8 cellular contexts compared by ENCODE assay signal in genomic region chr7:34133983-34134782, GRCh38.
DNase-seq lines count a peak whose midpoint lies in the region; ATAC-seq and TF ChIP-seq lines count a peak whose summit lies in the region.

No MANE protein-coding gene starts in this region.

- H3K27ac ChIP-seq in esophagus muscularis mucosa (replicated peaks in 1 of 4) (peak overlapping the region in 2 of 4 donors; percentile 18 to 50), muscle layer of duodenum (ENCODE audit: low read length) (peak overlapping the region; percentile 12)

- H3K4me3 Mint-ChIP-seq in activated naive CD4-positive, alpha-beta T cell treated with anti-CD3 and anti-CD28 coated beads for 36 hours = no peak overlapping the region

- H3K27me3 ChIP-seq in esophagus muscularis mucosa (no peaks in the 10 kb centered on the region), muscle layer of duodenum (ENCODE audit: low read depth, low read length) (no peaks in the 10 kb centered on the region)

- no peaks in the 10 kb centered on the region for H3K36me3 Mint-ChIP-seq in activated naive CD4-positive, alpha-beta T cell treated with anti-CD3 and anti-CD28 coated beads for 36 hours (ENCODE audit: low read depth)

- H3K27ac Mint-ChIP-seq in activated naive CD4-positive, alpha-beta T cell treated with anti-CD3 and anti-CD28 coated beads for 36 hours = no peak overlapping the region

- TF ChIP-seq EP300 in esophagus muscularis mucosa (IDR thresholded peaks at IDR 0.05) = no peak

- H3K36me3 ChIP-seq in esophagus muscularis mucosa (no peaks in the 10 kb centered on the region), muscle layer of duodenum (ENCODE audit: control insufficient read depth in 1 of 2, insufficient read depth in 2 of 2, low read length in 2 of 2) (no peaks in the 10 kb centered on the region)

- TF ChIP-seq POLR2A in esophagus muscularis mucosa (IDR thresholded peaks at IDR 0.05; ENCODE audit: low read depth) = no peak

- 38% methylated on average over 12 of the region's 12 CpGs for WGBS in esophagus muscularis mucosa

- H3K4me1 ChIP-seq in esophagus muscularis mucosa = peaks cover 0 to 50% (median 2%) of the 10 kb centered on the region in 4 donors
- H3K4me1 ChIP-seq in muscle layer of duodenum (ENCODE audit: control insufficient read depth in 1 of 2, insufficient read depth in 2 of 2, low read length in 2 of 2) = no peaks in the 10 kb centered on the region

- H3K4me3 ChIP-seq in esophagus muscularis mucosa = no peak overlapping the region
- no peak overlapping the region for H3K4me3 ChIP-seq in muscle layer of duodenum (ENCODE audit: low read depth in 1 of 2, low read length in 2 of 2)

- intact Hi-C loops in activated naive CD4-positive, alpha-beta T cell treated with anti-CD3 and anti-CD28 coated beads for 36 hours (cut with micrococcal nuclease) = no loop called here
- intact Hi-C loops in esophagus muscularis mucosa (cut with DNase I) = no loop called here

- ATAC-seq in GM21390 (IDR thresholded peaks at IDR 0.05; ENCODE audit: unreplicated experiment) = no peak
- ATAC-seq in HG03159 (IDR thresholded peaks at IDR 0.05; ENCODE audit: unreplicated experiment) = no peak

- CTCF ChIA-PET in activated naive CD4-positive, alpha-beta T cell treated with anti-CD3 and anti-CD28 coated beads for 36 hours (lab: Charles Lee) = no interaction called here

- no peaks in the 10 kb centered on the region for H3K27me3 Mint-ChIP-seq in activated naive CD4-positive, alpha-beta T cell treated with anti-CD3 and anti-CD28 coated beads for 36 hours (ENCODE audit: low read depth)

- peak; percentile 25 to 70 (median 46) for TF ChIP-seq CTCF in esophagus muscularis mucosa (IDR thresholded peaks at IDR 0.05)

- H3K9me3 Mint-ChIP-seq in activated naive CD4-positive, alpha-beta T cell treated with anti-CD3 and anti-CD28 coated beads for 36 hours = no peaks in the 10 kb centered on the region

- peak; percentile 39 for DNase-seq in activated naive CD4-positive, alpha-beta T cell treated with anti-CD3 and anti-CD28 coated beads for 36 hours
- no peak for DNase-seq in activated naive CD4-positive, alpha-beta T cell treated with Interleukin-2 at 50 U/mL for 16 hours
- DNase-seq in LoVo (ENCODE audit: low spot score) (peak; percentile 64), SK-N-DZ (ENCODE audit: low spot score) (peak; percentile 49), esophagus muscularis mucosa (ENCODE audit: extremely low spot score) (no peak)

- H3K9me3 ChIP-seq in esophagus muscularis mucosa (no peaks in the 10 kb centered on the region), muscle layer of duodenum (ENCODE audit: control insufficient read depth in 1 of 2, low read length in 2 of 2) (no peaks in the 10 kb centered on the region)

- H3K4me1 Mint-ChIP-seq in activated naive CD4-positive, alpha-beta T cell treated with anti-CD3 and anti-CD28 coated beads for 36 hours (ENCODE audit: low read depth) = no peaks in the 10 kb centered on the region

Comparison
In these comparisons a context has a peak if more than half of its experiments do, and no peak if none do; other contexts are left out.
1. DNase-seq: peak in activated naive CD4-positive, alpha-beta T cell treated with anti-CD3 and anti-CD28 coated beads for 36 hours (single experiment), LoVo (single experiment) and SK-N-DZ (single experiment); none in activated naive CD4-positive, alpha-beta T cell treated with Interleukin-2 at 50 U/mL for 16 hours (single experiment) and esophagus muscularis mucosa (single experiment).